In genomic region chr5:142326480-142326938, GRCh38 we compare ENCODE assay signal across 8 cellular contexts. TPM values are rescaled to one million over a fixed set of nuclear protein-coding genes. Genes with fewer than 3 reads are reported as not detected.
DNase-seq lines count a peak whose midpoint lies in the region; ATAC-seq and TF ChIP-seq lines count a peak whose summit lies in the region.

No MANE protein-coding gene starts in this region.

- in situ Hi-C loops in astrocyte of the spinal cord (cut with HindIII; ENCODE audit: low sequenced_read_pairs), result no loop called here

- H3K4me1 ChIP-seq in left lung, result peaks cover 10 to 53% of the 10 kb centered on the region in 2 donors

- H3K27me3 ChIP-seq in left lung, result peaks cover 0 to 76% of the 10 kb centered on the region in 2 donors

- intact Hi-C loops in left lung (cut with DNase I), result no loop called here

- H3K4me3 ChIP-seq in astrocyte of the spinal cord (ENCODE audit: low read depth, low read length), result peak overlapping the region; percentile 87
- H3K4me3 ChIP-seq in left lung, result peak overlapping the region in 1 of 2 donors; percentile 57

- H3K9me3 ChIP-seq in left lung, result no peaks in the 10 kb centered on the region

- DNase-seq in NCI-H510A treated with DMSO at 0.1 percent for 48 hours (lab: John Stamatoyannopoulos, UW) (peak; percentile 17), NCI-H510A (lab: John Stamatoyannopoulos, UW) (no peak), astrocyte of the spinal cord (ENCODE audit: low read depth, low spot score) (peak; percentile 48), left lung (no peak), NCI-H748 (lab: John Stamatoyannopoulos, UW; ENCODE audit: unreplicated experiment) (no peak), NCI-H1105 treated with DMSO at 0.1 percent for 48 hours (lab: John Stamatoyannopoulos, UW) (no peak), LoVo (ENCODE audit: low spot score) (no peak)

- H3K27ac ChIP-seq in left lung (peak overlapping the region; percentile 69 to 83), temporal lobe (ENCODE audit: low read depth, low read length) (peak overlapping the region; percentile 40)

- no peak for ATAC-seq in left lung

- no peaks in the 10 kb centered on the region for H3K36me3 ChIP-seq in left lung

- TF ChIP-seq CTCF in astrocyte of the spinal cord (IDR thresholded peaks at IDR 0.05; ENCODE audit: low read depth, low read length), result no peak
- no peak for TF ChIP-seq CTCF in left lung (IDR thresholded peaks at IDR 0.05)

RNA-seq across cellular contexts. Expression of gene SPRY4, which starts 1.7 kb away (rescaled TPM):
- total RNA-seq in left lung (10 to 100 TPM; 28.9 to 44.0 TPM), temporal lobe (7.1 TPM)

Comparison
In these comparisons a context has a peak if more than half of its experiments do, and no peak if none do; other contexts are left out.
1. DNase-seq: peak in NCI-H510A treated with DMSO at 0.1 percent for 48 hours (single experiment) and astrocyte of the spinal cord (single experiment); none in NCI-H510A (single experiment), left lung (0 of 2), NCI-H748 (single experiment), NCI-H1105 treated with DMSO at 0.1 percent for 48 hours (single experiment) and LoVo (single experiment).